Comparison of ENCODE assay signal across 15 cellular contexts in the genomic region with DNA sequence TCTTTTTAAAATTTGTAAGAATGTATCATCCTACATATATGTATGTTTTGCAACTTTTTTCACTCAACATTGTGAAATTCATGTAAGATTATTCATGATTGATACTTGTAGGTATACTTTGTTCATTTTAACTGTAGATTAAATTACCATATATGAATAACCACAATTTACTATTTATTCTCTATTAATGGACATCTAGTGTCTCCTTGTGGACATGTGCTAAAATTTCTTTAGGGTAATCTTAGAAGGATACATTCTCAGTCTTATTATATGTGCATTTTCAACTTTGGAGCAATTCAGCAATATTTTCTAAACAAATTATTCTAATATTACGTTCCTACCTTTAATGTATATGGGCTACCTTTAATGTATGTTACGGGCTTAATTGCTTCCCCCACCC.
DNase-seq lines count a peak whose midpoint lies in the region; ATAC-seq, FAIRE-seq and TF ChIP-seq lines count a peak whose summit lies in the region.
"Had no signal": no experiment of that assay in that cellular context is flagged by ENCODE, and none has a peak within 500 bp of the region (broad histone marks: within the 10 kb centered on the region; RNA-seq: fewer than 3 reads in every experiment).

No MANE protein-coding gene starts in this region.

- TF ChIP-seq EP300 in GM12878 (IDR thresholded peaks at IDR 0.05; ENCODE audit: borderline replicate concordance in 1 of 2, control insufficient read depth in 1 of 2, low read depth in 2 of 2, low read length in 2 of 2), result no peak

- H3K9ac ChIP-seq in Loucy (ENCODE audit: low read depth, low read length, poor library complexity, severe bottlenecking), result no peak overlapping the region
- H3K9ac ChIP-seq in GM12878 (ENCODE audit: control insufficient read depth, insufficient read depth, low read length), result no peak overlapping the region

- H4K20me1 ChIP-seq in DOHH2 (ENCODE audit: control insufficient read depth, insufficient read depth, low read depth, low read length) (peaks cover 9% of the 10 kb centered on the region), Loucy (ENCODE audit: insufficient read depth, low read length, poor library complexity, severe bottlenecking) (no peaks in the 10 kb centered on the region), GM12878 (ENCODE audit: control insufficient read depth, insufficient read depth) (no peaks in the 10 kb centered on the region), osteoblast (ENCODE audit: insufficient read depth, low read length) (no peaks in the 10 kb centered on the region)

- CTCF ChIA-PET in GM12878 (lab: Yijun Ruan, JAX), result no interaction called here

- WGBS in GM12878 (ENCODE audit: insufficient coverage, insufficient replicate concordance, low lambda C conversion rate, missing lambda C conversion rate), result 100% methylated on average over 2 of the region's 2 CpGs

- H3K9me2 ChIP-seq in DOHH2 (replicated peaks; ENCODE audit: control insufficient read depth, low read length) (no peaks in the 10 kb centered on the region), Loucy (replicated peaks; ENCODE audit: low read depth, low read length) (no peaks in the 10 kb centered on the region)

- H3K4me2 ChIP-seq in DOHH2 (ENCODE audit: low read length) (no peak overlapping the region), Loucy (ENCODE audit: low read depth, low read length, poor library complexity, severe bottlenecking) (no peak overlapping the region), GM12878 (ENCODE audit: control insufficient read depth, insufficient read depth) (no peak overlapping the region), osteoblast (ENCODE audit: insufficient read depth, low read length) (no peak overlapping the region)

- ATAC-seq in GM12878 (no peak), HG03520 (IDR thresholded peaks at IDR 0.05; ENCODE audit: unreplicated experiment) (no peak)

- no peak overlapping the region for H2AFZ ChIP-seq in Loucy (ENCODE audit: low read length)
- H2AFZ ChIP-seq in GM12878 (ENCODE audit: control insufficient read depth, low read depth, low read length), result no peak overlapping the region
- no peak overlapping the region for H2AFZ ChIP-seq in osteoblast (ENCODE audit: low read length)

- FAIRE-seq in GM12878 (lab: Jason Lieb, UNC), result no peak

- H3K9me3 ChIP-seq in DOHH2 (ENCODE audit: control insufficient read depth, insufficient read depth, low read length) (no peaks in the 10 kb centered on the region), Loucy (ENCODE audit: insufficient read depth, low read depth, low read length) (no peaks in the 10 kb centered on the region), GM12878 (replicated peaks; ENCODE audit: control insufficient read depth, insufficient read depth, low read length) (peaks cover 5% of the 10 kb centered on the region; the same call in 2 of the 3 replicates), osteoblast (ENCODE audit: low read depth, low read length) (no peaks in the 10 kb centered on the region)
- H3K9me3 ChIP-seq: colonic mucosa, tibial artery had no signal

- RAD21 ChIA-PET in GM12878 (lab: Charles Lee; ENCODE audit: unreplicated experiment), result no interaction called here

- H3K36me3 ChIP-seq in DOHH2 (ENCODE audit: control insufficient read depth, low read length) (no peaks in the 10 kb centered on the region), Loucy (ENCODE audit: insufficient read depth, low read length) (no peaks in the 10 kb centered on the region), GM12878 (ENCODE audit: control insufficient read depth in 2 of 2, insufficient read depth in 2 of 2, low read length in 1 of 2) (no peaks in the 10 kb centered on the region; a peak in 1 of 4 replicates), osteoblast (ENCODE audit: insufficient read depth, low read length) (no peaks in the 10 kb centered on the region)
- H3K36me3 ChIP-seq: colonic mucosa, tibial artery had no signal

- H3K27me3 ChIP-seq in DOHH2 (ENCODE audit: control insufficient read depth, low read length), result no peaks in the 10 kb centered on the region
- no peaks in the 10 kb centered on the region for H3K27me3 ChIP-seq in Loucy (ENCODE audit: insufficient read depth, low read length, poor library complexity, severe bottlenecking)
- H3K27me3 ChIP-seq in GM12878 (replicated peaks in 1 of 2; ENCODE audit: control insufficient read depth in 2 of 2, insufficient read depth in 2 of 2, low read length in 1 of 2), result no peaks in the 10 kb centered on the region
- no peaks in the 10 kb centered on the region for H3K27me3 ChIP-seq in osteoblast (ENCODE audit: insufficient read depth, low read length)
- H3K27me3 ChIP-seq: colonic mucosa, tibial artery had no signal

- H3K27ac ChIP-seq in DOHH2 (ENCODE audit: low read depth, low read length) (no peak overlapping the region), GM12878 (ENCODE audit: control insufficient read depth, insufficient read depth) (no peak overlapping the region), osteoblast (ENCODE audit: low read depth, low read length) (no peak overlapping the region)
- H3K27ac ChIP-seq: colonic mucosa, tibial artery had no signal

- POLR2A ChIA-PET in GM12878 (lab: Charles Lee), result no interaction called here

- no peak for TF ChIP-seq POLR2A in GM12878 (IDR thresholded peaks at IDR 0.05; ENCODE audit: low read depth, low read length)

- SMC1A ChIA-PET in GM12878 (lab: Charles Lee; ENCODE audit: uncharacterized antibody, unreplicated experiment), result no interaction called here

- H3K4me3 ChIP-seq in DOHH2 (ENCODE audit: low read length) (no peak overlapping the region), Loucy (ENCODE audit: low read length, poor library complexity, severe bottlenecking) (no peak overlapping the region), GM12878 (no peak overlapping the region), osteoblast (ENCODE audit: insufficient read depth, low read length) (no peak overlapping the region)
- H3K4me3 ChIP-seq: colonic mucosa, tibial artery had no signal

- no peak for DNase-seq in GM12878 (ENCODE audit: low read depth, low spot score)
- DNase-seq in osteoblast (ENCODE audit: insufficient read length, low spot score, missing footprints), result no peak
- no peak for DNase-seq in ecto neural progenitor cell (ENCODE audit: low spot score)
- DNase-seq in NCI-H187 (lab: John Stamatoyannopoulos, UW), result no peak
- no peak for DNase-seq in HUDEP-2 (lab: John Stamatoyannopoulos, UW; ENCODE audit: unreplicated experiment in 76 of 76)
- DNase-seq: activated naive CD8-positive, alpha-beta T cell treated with anti-CD3 and anti-CD28 coated beads, Interleukin-2, amount 10 ng/mL, durations not matched to agents 7 days and 5 days; Calu3; colonic mucosa; NCI-H524 treated with DMSO at 0.1 percent for 48 hours; posterior cingulate gyrus; SIG-M5; tibial artery had no signal

- H3F3A ChIP-seq in DOHH2 (ENCODE audit: control insufficient read depth, insufficient read depth) (peaks cover 9% of the 10 kb centered on the region; the same call in 1 of the 2 replicates), Loucy (ENCODE audit: low read depth) (no peaks in the 10 kb centered on the region)

- H3K79me2 ChIP-seq in DOHH2 (ENCODE audit: control insufficient read depth, low read length), result peaks cover 45% of the 10 kb centered on the region
- H3K79me2 ChIP-seq in Loucy (ENCODE audit: insufficient read depth, low read length), result peaks cover 10% of the 10 kb centered on the region; the same call in 1 of the 2 replicates
- peaks cover 9% of the 10 kb centered on the region for H3K79me2 ChIP-seq in GM12878 (ENCODE audit: control insufficient read depth, insufficient read depth, low read length)
- peaks cover 8% of the 10 kb centered on the region for H3K79me2 ChIP-seq in osteoblast (ENCODE audit: insufficient read depth, low read length)

- TF ChIP-seq RAD21 in GM12878 (IDR thresholded peaks at IDR 0.05; ENCODE audit: insufficient read depth, low read depth, low read length), result no peak

- TF ChIP-seq CTCF in DOHH2 (IDR thresholded peaks at IDR 0.05; ENCODE audit: low read depth, low read length, poor library complexity, severe bottlenecking) (peak; percentile 18), Loucy (conservative IDR thresholded peaks at IDR 0.05; ENCODE audit: low read length) (peak; percentile 60), GM12878 (IDR thresholded peaks at IDR 0.05 in 2 of 3, conservative IDR thresholded peaks at IDR 0.05 in 1 of 3; ENCODE audit: control insufficient read depth in 2 of 3, extremely low read depth in 1 of 3, insufficient read depth in 1 of 3, low read depth in 3 of 3, low read length in 3 of 3) (peak in 2 of 3 experiments; percentile 21 to 56; a peak in 2 of 6 replicates), osteoblast (IDR thresholded peaks at IDR 0.05; ENCODE audit: extremely low read depth, low read depth, low read length) (peak; percentile 36)

- intact Hi-C loops in GM12878 (cut with micrococcal nuclease; ENCODE audit: unreplicated experiment), result loop anchor here (2.0 to 10.0 kb wide), 4 partner anchors 190 to 438 kb away; no protein-coding TSS in a partner anchor

- in situ Hi-C loops in GM12878 (cut with MboI), result no loop called here

- H3K4me1 ChIP-seq in DOHH2 (ENCODE audit: control insufficient read depth, low read length) (peaks cover 9% of the 10 kb centered on the region), Loucy (ENCODE audit: insufficient read depth, low read length, poor library complexity, severe bottlenecking) (peaks cover 6% of the 10 kb centered on the region), GM12878 (ENCODE audit: control insufficient read depth, insufficient read depth, low read length) (no peaks in the 10 kb centered on the region), osteoblast (ENCODE audit: insufficient read depth, low read length) (no peaks in the 10 kb centered on the region)
- H3K4me1 ChIP-seq: colonic mucosa, tibial artery had no signal

- no TSS peak for BruUV-seq in GM12878 (replicated peaks; lab: Mats Ljungman, UMichigan)

TF ChIP-seq in GM12878, 131 proteins besides CTCF, POLR2A, EP300 and RAD21:
- TF ChIP-seq ATF2 (IDR thresholded peaks at IDR 0.05; ENCODE audit: low read length) (no peak), SMC3 (IDR thresholded peaks at IDR 0.05; ENCODE audit: borderline replicate concordance, low read length) (peak; percentile 58; the same call in 1 of the 2 replicates), CBX5 (IDR thresholded peaks at IDR 0.05; ENCODE audit: low read depth) (no peak)
